1 cellular context compared by ENCODE assay signal in the genomic region with DNA sequence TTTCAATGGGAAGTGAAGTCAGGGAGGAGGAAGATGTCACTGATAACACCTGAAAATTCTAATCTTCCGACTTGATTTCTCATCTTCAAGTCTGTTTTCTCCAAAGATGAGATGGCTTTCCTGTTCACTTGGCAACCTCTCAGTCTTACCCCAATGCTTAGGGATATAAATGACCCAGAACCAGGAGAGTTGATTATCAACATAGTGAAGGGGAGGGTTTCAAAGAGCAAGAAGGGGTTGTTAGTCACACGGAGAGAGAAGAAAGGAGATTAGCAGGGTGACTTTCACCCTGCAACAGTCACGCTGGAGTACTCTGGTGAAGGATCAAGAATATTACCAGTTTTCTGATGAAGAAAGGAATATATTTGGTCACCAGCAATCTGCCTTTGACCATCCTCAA.
TF ChIP-seq lines count a peak whose summit lies in the region.

A gene (plus strand): TSS at position 267 of the 400 bp plus-strand sequence. CDS start 543 bp downstream, outside the sequence.

TF ChIP-seq in H1, 55 proteins besides CTCF, POLR2A, EP300 and RAD21:
- TF ChIP-seq TAF1 (IDR thresholded peaks at IDR 0.05; ENCODE audit: low read depth, low read length) (no peak), ASH2L (IDR thresholded peaks at IDR 0.05; ENCODE audit: low read length) (no peak), SIRT6 (IDR thresholded peaks at IDR 0.05; ENCODE audit: low read length) (no peak), NRF1 (IDR thresholded peaks at IDR 0.05; ENCODE audit: low read depth, low read length) (no peak), RBBP5 (IDR thresholded peaks at IDR 0.05; ENCODE audit: borderline replicate concordance, low read depth, low read length) (no peak), RXRA (IDR thresholded peaks at IDR 0.05; ENCODE audit: insufficient read depth, low read depth, low read length) (no peak), NANOG (IDR thresholded peaks at IDR 0.05; ENCODE audit: insufficient read depth, low read depth, low read length, poor library complexity, severe bottlenecking) (no peak), RFX5 (IDR thresholded peaks at IDR 0.05; ENCODE audit: borderline replicate concordance, low read depth, low read length) (no peak), JUND (IDR thresholded peaks at IDR 0.05; ENCODE audit: low read length) (no peak), PHF8 (conservative IDR thresholded peaks at IDR 0.05; ENCODE audit: low read depth, low read length) (no peak), RNF2 (IDR thresholded peaks at IDR 0.05; ENCODE audit: borderline replicate concordance, low read depth, low read length, missing control alignments, poor library complexity, severe bottlenecking) (no peak), SRF (IDR thresholded peaks at IDR 0.05; ENCODE audit: low read depth, low read length) (no peak), HDAC6 (IDR thresholded peaks at IDR 0.05; ENCODE audit: low read depth, low read length) (no peak), TBP (IDR thresholded peaks at IDR 0.05; ENCODE audit: low read depth, low read length) (no peak), SP2 (IDR thresholded peaks at IDR 0.05; ENCODE audit: low read length) (no peak)
- TF ChIP-seq, protein P1, sequence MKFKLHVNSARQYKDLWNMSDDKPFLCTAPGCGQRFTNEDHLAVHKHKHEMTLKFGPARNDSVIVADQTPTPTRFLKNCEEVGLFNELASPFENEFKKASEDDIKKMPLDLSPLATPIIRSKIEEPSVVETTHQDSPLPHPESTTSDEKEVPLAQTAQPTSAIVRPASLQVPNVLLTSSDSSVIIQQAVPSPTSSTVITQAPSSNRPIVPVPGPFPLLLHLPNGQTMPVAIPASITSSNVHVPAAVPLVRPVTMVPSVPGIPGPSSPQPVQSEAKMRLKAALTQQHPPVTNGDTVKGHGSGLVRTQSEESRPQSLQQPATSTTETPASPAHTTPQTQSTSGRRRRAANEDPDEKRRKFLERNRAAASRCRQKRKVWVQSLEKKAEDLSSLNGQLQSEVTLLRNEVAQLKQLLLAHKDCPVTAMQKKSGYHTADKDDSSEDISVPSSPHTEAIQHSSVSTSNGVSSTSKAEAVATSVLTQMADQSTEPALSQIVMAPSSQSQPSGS (IDR thresholded peaks at IDR 0.05; ENCODE audit: low read length), result no peak
- TF ChIP-seq, protein P2, sequence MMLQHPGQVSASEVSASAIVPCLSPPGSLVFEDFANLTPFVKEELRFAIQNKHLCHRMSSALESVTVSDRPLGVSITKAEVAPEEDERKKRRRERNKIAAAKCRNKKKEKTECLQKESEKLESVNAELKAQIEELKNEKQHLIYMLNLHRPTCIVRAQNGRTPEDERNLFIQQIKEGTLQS (IDR thresholded peaks at IDR 0.05; ENCODE audit: insufficient read depth, low read depth, low read length), result no peak
